In genomic region chr1:47894718-47895393, GRCh38 we compare ENCODE assay signal across 12 cellular contexts.
A peak's percentile ranks its signal among the peaks of the same experiment; 100 is the strongest.
DNase-seq lines count a peak whose midpoint lies in the region; ATAC-seq and TF ChIP-seq lines count a peak whose summit lies in the region.
"Had no signal": no experiment of that assay in that cellular context is flagged by ENCODE, and none has a peak within 500 bp of the region (broad histone marks: within the 10 kb centered on the region; RNA-seq: fewer than 3 reads in every experiment).

No MANE protein-coding gene starts in this region.

- H3K36me3 ChIP-seq in BE2C = no peaks in the 10 kb centered on the region
- no peaks in the 10 kb centered on the region for H3K36me3 ChIP-seq in MG63
- H3K36me3 ChIP-seq: BLaER1 had no signal

- H3K9me3 ChIP-seq in BE2C = no peaks in the 10 kb centered on the region
- no peaks in the 10 kb centered on the region for H3K9me3 ChIP-seq in MG63
- H3K9me3 ChIP-seq: BLaER1 had no signal

- H3K4me3 ChIP-seq in BE2C (ENCODE audit: low read depth, low read length) = no peak overlapping the region
- no peak overlapping the region for H3K4me3 ChIP-seq in MG63
- no peak overlapping the region for H3K4me3 ChIP-seq in cardiac fibroblast (replicated peaks in 1 of 2; ENCODE audit: low read depth in 2 of 2, low read length in 2 of 2)
- H3K4me3 ChIP-seq: BLaER1 had no signal

- CTCF ChIA-PET in HEK293T (lab: Yijun Ruan, JAX) = no interaction called here

- POLR2A ChIA-PET in HEK293T (lab: Yijun Ruan, JAX) = no interaction called here

- ATAC-seq in left colon (peak; percentile 98), GM21717 (IDR thresholded peaks at IDR 0.05; ENCODE audit: unreplicated experiment) (no peak)
- ATAC-seq: naive thymus-derived CD8-positive, alpha-beta T cell had no signal

- no peaks in the 10 kb centered on the region for H3K4me1 ChIP-seq in BE2C
- H3K4me1 ChIP-seq: BLaER1 had no signal

- intact Hi-C loops in left colon (cut with DNase I, micrococcal nuclease) = no loop called here

- TF ChIP-seq CTCF in BE2C (IDR thresholded peaks at IDR 0.05; ENCODE audit: low read depth, low read length) (no peak), cardiac fibroblast (IDR thresholded peaks at IDR 0.05; ENCODE audit: low read depth, low read length) (no peak)

- H3K27me3 ChIP-seq in BE2C (no peaks in the 10 kb centered on the region), MG63 (no peaks in the 10 kb centered on the region)
- H3K27me3 ChIP-seq: BLaER1 had no signal

- DNase-seq in BE2C (peak; percentile 15), MG63 (peak; percentile 31), cardiac fibroblast (ENCODE audit: low read depth in 2 of 2) (peak; percentile 3 to 10), left colon (peak; percentile 15 to 73), HEK293T (ENCODE audit: extremely low spot score) (no peak), occipital lobe (lab: John Stamatoyannopoulos, UW) (no peak)
- no peak for DNase-seq in stimulated activated naive CD4-positive, alpha-beta T cell (lab: John Stamatoyannopoulos, UW)
- DNase-seq: activated naive CD4-positive, alpha-beta T cell treated with Interleukin-2 at 50 U/mL for 16 hours; naive thymus-derived CD8-positive, alpha-beta T cell; NCI-H526 had no signal

TF ChIP-seq in HEK293T, 16 proteins besides CTCF, POLR2A, EP300 and RAD21:
- TF ChIP-seq FOXA1 (IDR thresholded peaks at IDR 0.05) = no peak

Comparison
In these comparisons a context has a peak if more than half of its experiments do, and no peak if none do; other contexts are left out.
1. DNase-seq: peak in BE2C (single experiment), MG63 (single experiment), cardiac fibroblast (2 of 2) and left colon (2 of 2); none in HEK293T (single experiment), occipital lobe (single experiment) and stimulated activated naive CD4-positive, alpha-beta T cell (0 of 6).